In genomic region chr1:25290043-25290442, GRCh38 we compare ENCODE assay signal across 16 cellular contexts. TPM values are rescaled to one million over a fixed set of nuclear protein-coding genes. Genes with fewer than 3 reads are reported as not detected.
A peak's percentile ranks its signal among the peaks of the same experiment; 100 is the strongest.
DNase-seq lines count a peak whose midpoint lies in the region; ATAC-seq and TF ChIP-seq lines count a peak whose summit lies in the region.
"Not testable (repeated sequence)": the region's sequence is repeated elsewhere in the genome, so short reads cannot be mapped to it uniquely, and the experiment has no call there.
"Had no signal": no experiment of that assay in that cellular context is flagged by ENCODE, and none has a peak within 500 bp of the region (broad histone marks: within the 10 kb centered on the region; RNA-seq: fewer than 3 reads in every experiment).

No MANE protein-coding gene starts in this region.

- CTCF ChIA-PET in activated CD8-positive, alpha-beta T cell treated with anti-CD3 and anti-CD28 coated beads, Interleukin-2, amount 10 ng/mL, durations not matched to agents 7 days and 5 days (lab: Charles Lee) = interaction anchor here (1.3 kb wide), 1 partner anchor 50 kb away, joined by 4 read pairs; no protein-coding TSS in a partner anchor

- H3K27me3 ChIP-seq in RWPE2 (ENCODE audit: insufficient read depth, poor library complexity, severe bottlenecking); kidney epithelial cell (ENCODE audit: control insufficient read depth, insufficient read depth, low read length); osteoblast (ENCODE audit: insufficient read depth, low read length): not testable (repeated sequence)

- H3K4me3 Mint-ChIP-seq in activated CD8-positive, alpha-beta T cell treated with anti-CD3 and anti-CD28 coated beads, Interleukin-2, amount 10 ng/mL, durations not matched to agents 7 days and 5 days; chondrocyte (ENCODE audit: unreplicated experiment): not testable (repeated sequence)

- peak; percentile 23 for DNase-seq in DMS 273 (lab: John Stamatoyannopoulos, UW; ENCODE audit: unreplicated experiment)
- not testable (repeated sequence) for DNase-seq in RWPE2 (ENCODE audit: low spot score); activated CD8-positive, alpha-beta T cell treated with anti-CD3 and anti-CD28 coated beads, Interleukin-2, amount 10 ng/mL, durations not matched to agents 7 days and 5 days; chondrocyte (ENCODE audit: low spot score); kidney epithelial cell (ENCODE audit: low read depth); osteoblast (ENCODE audit: insufficient read length, low spot score, missing footprints)

- H3K79me2 ChIP-seq in osteoblast (ENCODE audit: insufficient read depth, low read length) = not testable (repeated sequence)

- H3K27me3 Mint-ChIP-seq in activated CD8-positive, alpha-beta T cell treated with anti-CD3 and anti-CD28 coated beads, Interleukin-2, amount 10 ng/mL, durations not matched to agents 7 days and 5 days (ENCODE audit: low read depth); chondrocyte (ENCODE audit: low read depth): not testable (repeated sequence)

- H3K9me3 ChIP-seq in RWPE2 (ENCODE audit: severe bottlenecking); osteoblast (ENCODE audit: low read depth, low read length): not testable (repeated sequence)

- POLR2A ChIA-PET in activated CD8-positive, alpha-beta T cell treated with anti-CD3 and anti-CD28 coated beads, Interleukin-2, amount 10 ng/mL, durations not matched to agents 7 days and 5 days (lab: Charles Lee) = not testable (repeated sequence)

- peak; percentile 37 for TF ChIP-seq RAD21 in Ishikawa (IDR thresholded peaks at IDR 0.05; ENCODE audit: low read depth)

- not testable (repeated sequence) for TF ChIP-seq EP300 in Ishikawa (IDR thresholded peaks at IDR 0.05; ENCODE audit: borderline replicate concordance)

- not testable (repeated sequence) for H3K4me3 ChIP-seq in RWPE2 (ENCODE audit: severe bottlenecking); kidney epithelial cell (ENCODE audit: low read depth, low read length); osteoblast (ENCODE audit: insufficient read depth, low read length)

- not testable (repeated sequence) for H3K4me1 ChIP-seq in RWPE2 (ENCODE audit: insufficient read depth, poor library complexity, severe bottlenecking); osteoblast (ENCODE audit: insufficient read depth, low read length)

- H4K20me1 ChIP-seq in osteoblast (ENCODE audit: insufficient read depth, low read length) = not testable (repeated sequence)

- not testable (repeated sequence) for H3K27ac ChIP-seq in RWPE2 (ENCODE audit: poor library complexity, severe bottlenecking); osteoblast (ENCODE audit: low read depth, low read length)

- not testable (repeated sequence) for H2AFZ ChIP-seq in osteoblast (ENCODE audit: low read length)

- not testable (repeated sequence) for H3K27ac Mint-ChIP-seq in activated CD8-positive, alpha-beta T cell treated with anti-CD3 and anti-CD28 coated beads, Interleukin-2, amount 10 ng/mL, durations not matched to agents 7 days and 5 days; chondrocyte (ENCODE audit: unreplicated experiment)

- TF ChIP-seq CTCF in RWPE2 (IDR thresholded peaks at IDR 0.05; ENCODE audit: poor library complexity, severe bottlenecking) (peak; percentile 25), chondrocyte (IDR thresholded peaks at IDR 0.05) (peak; percentile 36), kidney epithelial cell (IDR thresholded peaks at IDR 0.05; ENCODE audit: insufficient read depth, low read length, poor library complexity, severe bottlenecking) (peak; percentile 11), osteoblast (IDR thresholded peaks at IDR 0.05; ENCODE audit: extremely low read depth, low read depth, low read length) (peak; percentile 14)

- not testable (repeated sequence) for H3K36me3 ChIP-seq in RWPE2 (ENCODE audit: low read depth); kidney epithelial cell (ENCODE audit: control insufficient read depth, insufficient read depth, low read length); osteoblast (ENCODE audit: insufficient read depth, low read length)

- not testable (repeated sequence) for H3K9me3 Mint-ChIP-seq in activated CD8-positive, alpha-beta T cell treated with anti-CD3 and anti-CD28 coated beads, Interleukin-2, amount 10 ng/mL, durations not matched to agents 7 days and 5 days (ENCODE audit: insufficient read depth); chondrocyte (ENCODE audit: low read depth)

- not testable (repeated sequence) for H3K4me1 Mint-ChIP-seq in activated CD8-positive, alpha-beta T cell treated with anti-CD3 and anti-CD28 coated beads, Interleukin-2, amount 10 ng/mL, durations not matched to agents 7 days and 5 days (ENCODE audit: low read depth); chondrocyte (ENCODE audit: low read depth)

- ATAC-seq in RWPE2 (ENCODE audit: low read depth) = peak; percentile 52
- ATAC-seq in activated CD8-positive, alpha-beta T cell treated with anti-CD3 and anti-CD28 coated beads, Interleukin-2, amount 10 ng/mL, durations not matched to agents 7 days and 5 days = peak; percentile 83

- not testable (repeated sequence) for H3K4me2 ChIP-seq in osteoblast (ENCODE audit: insufficient read depth, low read length)

- H3K36me3 Mint-ChIP-seq in activated CD8-positive, alpha-beta T cell treated with anti-CD3 and anti-CD28 coated beads, Interleukin-2, amount 10 ng/mL, durations not matched to agents 7 days and 5 days (ENCODE audit: low read depth); chondrocyte (ENCODE audit: low read depth): not testable (repeated sequence)

RNA-seq across cellular contexts. Expression of gene RHD, which starts 17.7 kb away (rescaled TPM):
- total RNA-seq in activated CD8-positive, alpha-beta T cell treated with anti-CD3 and anti-CD28 coated beads, Interleukin-2, amount 10 ng/mL, durations not matched to agents 7 days and 5 days = under 1 TPM in 1 of 2 experiments, not detected in 1; 0.10 TPM
- total RNA-seq in chondrocyte = not detected in 3 replicates
- not detected in 2 replicates for total RNA-seq in kidney epithelial cell
- not detected in 2 replicates for total RNA-seq in osteoblast
- total RNA-seq: activated CD8-positive, alpha-beta memory T cell treated with anti-CD3 and anti-CD28 coated beads for 36 hours; activated T-helper 2 cell treated with anti-CD3 and anti-CD28 coated beads, Interferon-gamma antibody, Interleukin-2, Interleukin-4, amounts not matched to agents 10 μg/mL and 5 μg/mL and 100 μg/mL, durations not matched to agents 14 hours and 24 hours and 36 hours; cardiac muscle cell; esophagus muscularis mucosa; HT1080; LHCN-M2; mucosa of gallbladder; T-helper 1 cell treated with Interleukin-12 subunit alpha and Interleukin-12 subunit beta and Interleukin-4 antibody, amounts not matched to agents 30 ng/mL and 1 ng/mL, for 36 hours; tibial nerve had no signal

RNA-seq across cellular contexts. Expression of gene RSRP1, which starts 42.8 kb away (rescaled TPM):
- 100 to 1,000 TPM; 175 to 199 TPM for total RNA-seq in activated CD8-positive, alpha-beta T cell treated with anti-CD3 and anti-CD28 coated beads, Interleukin-2, amount 10 ng/mL, durations not matched to agents 7 days and 5 days
- total RNA-seq in chondrocyte (68.5 to 96.7 TPM (median 76.4 TPM) in 3 replicates), kidney epithelial cell (48.6 and 55.0 TPM in 2 replicates), osteoblast (102 and 103 TPM in 2 replicates)

RNA-seq across cellular contexts. Expression of gene TMEM50A, which starts 48.1 kb away (rescaled TPM):
- total RNA-seq in activated CD8-positive, alpha-beta T cell treated with anti-CD3 and anti-CD28 coated beads, Interleukin-2, amount 10 ng/mL, durations not matched to agents 7 days and 5 days = 100 to 1,000 TPM; 117 to 127 TPM
- total RNA-seq in chondrocyte (137 to 145 TPM (median 138 TPM) in 3 replicates), kidney epithelial cell (88.5 and 99.2 TPM in 2 replicates), osteoblast (153 and 165 TPM in 2 replicates)

RNA-seq across cellular contexts. Expression of gene SYF2, which starts 57.7 kb away (rescaled TPM):
- total RNA-seq in activated CD8-positive, alpha-beta T cell treated with anti-CD3 and anti-CD28 coated beads, Interleukin-2, amount 10 ng/mL, durations not matched to agents 7 days and 5 days = 10 to 100 TPM; 36.8 to 37.1 TPM
- total RNA-seq in chondrocyte (23.2 to 25.9 TPM (median 24.3 TPM) in 3 replicates), kidney epithelial cell (63.3 and 80.7 TPM in 2 replicates), osteoblast (39.4 and 41.5 TPM in 2 replicates)
